ENCODE assay signal across 8 cellular contexts in the genomic region with DNA sequence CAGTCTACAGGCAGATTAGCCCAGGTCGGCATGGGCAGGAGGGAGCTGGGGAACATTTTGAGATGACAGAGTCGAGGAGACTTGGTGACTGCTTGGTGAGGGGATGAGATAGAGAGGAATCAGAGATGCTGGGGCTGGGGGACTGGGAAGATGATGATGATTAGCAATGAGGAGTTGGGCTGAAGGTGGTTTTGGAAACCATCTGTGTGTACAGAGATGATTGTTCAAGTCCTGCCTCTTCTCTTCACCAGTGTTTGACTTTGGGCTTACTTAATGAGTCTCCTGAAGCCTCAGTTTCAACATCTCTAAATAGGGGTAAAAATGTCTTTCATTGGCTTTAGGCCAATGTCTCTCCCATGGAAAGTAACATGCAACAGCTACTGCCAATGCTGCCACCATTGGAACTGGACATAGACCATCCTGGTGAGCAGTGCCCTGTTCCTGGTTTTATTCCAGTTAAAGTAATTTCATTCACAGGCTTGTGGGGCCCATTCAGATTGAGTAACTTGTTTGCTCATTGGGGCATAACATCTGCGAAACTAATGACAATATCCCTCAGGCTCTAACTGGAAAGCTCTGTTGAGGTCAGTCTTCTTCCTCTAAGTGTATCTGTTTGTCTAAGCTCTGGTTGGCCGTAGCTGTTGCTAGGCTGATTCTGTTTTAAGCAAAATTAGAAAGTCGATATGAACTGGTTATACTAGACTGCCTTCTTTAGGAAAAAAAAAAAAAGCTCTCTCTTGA.
DNase-seq lines count a peak whose midpoint lies in the region; ATAC-seq and TF ChIP-seq lines count a peak whose summit lies in the region.

No MANE protein-coding gene starts in this region.

- H3K9me3 ChIP-seq in esophagus (ENCODE audit: control insufficient read depth in 2 of 2, insufficient read depth in 1 of 2, low read depth in 1 of 2, low read length in 1 of 2) (no peaks in the 10 kb centered on the region), ovary (no peaks in the 10 kb centered on the region)

- no peak for TF ChIP-seq EP300 in ovary (IDR thresholded peaks at IDR 0.05)

- H3K4me1 ChIP-seq in esophagus (ENCODE audit: control insufficient read depth in 2 of 2, insufficient read depth in 2 of 2, low read length in 1 of 2) (peaks cover 6 to 19% of the 10 kb centered on the region in 2 donors), ovary (ENCODE audit: insufficient read depth) (peaks cover 23% of the 10 kb centered on the region)

- WGBS in esophagus, 2 donors, result 38 to 46% methylated on average over 5 of the region's 5 CpGs
- WGBS in ovary, 3 donors, result 32 to 42% (median 37%) methylated on average over 5 of the region's 5 CpGs

- intact Hi-C loops in Calu3 (cut with micrococcal nuclease; ENCODE audit: unreplicated experiment), result no loop called here
- intact Hi-C loops in ovary (cut with DNase I), result loop anchor here in 2 of 4 donors (5.0 to 10.0 kb wide), 4 partner anchors 58 to 385 kb away; a partner anchor contains a TSS
- intact Hi-C loops in posterior vena cava (cut with DNase I), result no loop called here

- no peaks in the 10 kb centered on the region for H3K27me3 ChIP-seq in esophagus (ENCODE audit: control insufficient read depth in 1 of 2, insufficient read depth in 2 of 2, low read length in 2 of 2)
- H3K27me3 ChIP-seq in ovary, result no peaks in the 10 kb centered on the region

- no peak for TF ChIP-seq CTCF in Calu3 (IDR thresholded peaks at IDR 0.05; ENCODE audit: unreplicated experiment)
- no peak for TF ChIP-seq CTCF in ovary (IDR thresholded peaks at IDR 0.05)

- H3K4me3 ChIP-seq in esophagus (ENCODE audit: low read depth in 1 of 2, low read length in 2 of 2) (no peak overlapping the region), ovary (no peak overlapping the region)

- ATAC-seq in HG02759 (IDR thresholded peaks at IDR 0.05; ENCODE audit: unreplicated experiment), result no peak
- no peak for ATAC-seq in GM19467 (IDR thresholded peaks at IDR 0.05; ENCODE audit: unreplicated experiment)

- H3K27ac ChIP-seq in esophagus (ENCODE audit: low read depth in 2 of 2, low read length in 1 of 2) (peak overlapping the region; percentile 49 to 91), ovary (peak overlapping the region; percentile 85 to 95)

- no peaks in the 10 kb centered on the region for H3K27me3 Mint-ChIP-seq in Calu3 (ENCODE audit: unreplicated experiment)

- CTCF ChIA-PET in Calu3 (lab: Charles Lee), result interaction anchor here (0.5 to 0.8 kb wide), 4 partner anchors 20 to 787 kb away, joined by 3 to 4 read pairs (median 3); no protein-coding TSS in a partner anchor

- no peaks in the 10 kb centered on the region for H3K9me3 Mint-ChIP-seq in Calu3 (ENCODE audit: low read depth, unreplicated experiment)

- no peak for TF ChIP-seq POLR2A in ovary (IDR thresholded peaks at IDR 0.05)

- no peaks in the 10 kb centered on the region for H3K36me3 ChIP-seq in esophagus (ENCODE audit: control insufficient read depth in 2 of 2, insufficient read depth in 2 of 2, low read length in 1 of 2)
- no peaks in the 10 kb centered on the region for H3K36me3 ChIP-seq in ovary

- H3K4me1 Mint-ChIP-seq in Calu3 (ENCODE audit: low read depth, unreplicated experiment), result peaks cover 10% of the 10 kb centered on the region

- H3K27ac Mint-ChIP-seq in Calu3 (ENCODE audit: unreplicated experiment), result peak overlapping the region; percentile 20

- DNase-seq in Calu3 (peak; percentile 19), NCI-H446 (lab: John Stamatoyannopoulos, UW) (peak; percentile 16 to 64), ovary (peak in 1 of 5 donors; percentile 61), NCI-H1048 (lab: John Stamatoyannopoulos, UW) (no peak), posterior vena cava (ENCODE audit: low spot score) (no peak)

- H3K4me3 Mint-ChIP-seq in Calu3 (ENCODE audit: low read depth, unreplicated experiment), result no peak overlapping the region

- BruUV-seq in Calu3 (replicated peaks; lab: Mats Ljungman, UMichigan), result no TSS peak

- no peaks in the 10 kb centered on the region for H3K36me3 Mint-ChIP-seq in Calu3 (ENCODE audit: insufficient read depth, unreplicated experiment)

Comparison
In these comparisons a context has a peak if more than half of its experiments do, and no peak if none do; other contexts are left out.
1. DNase-seq: peak in Calu3 (single experiment) and NCI-H446 (2 of 2); none in NCI-H1048 (single experiment) and posterior vena cava (single experiment).